Comparison of ENCODE assay signal across 15 cellular contexts in genomic region chr10:21523007-21523406, GRCh38. TPM values are rescaled to one million over a fixed set of nuclear protein-coding genes. Genes with fewer than 3 reads are reported as not detected.
DNase-seq lines count a peak whose midpoint lies in the region; ATAC-seq and TF ChIP-seq lines count a peak whose summit lies in the region.
"Had no signal": no experiment of that assay in that cellular context is flagged by ENCODE, and none has a peak within 500 bp of the region (broad histone marks: within the 10 kb centered on the region; RNA-seq: fewer than 3 reads in every experiment).

No MANE protein-coding gene starts in this region.

- H3K27ac Mint-ChIP-seq in chondrocyte (ENCODE audit: unreplicated experiment), result peak overlapping the region; percentile 98

- H3K9me1 ChIP-seq in IMR-90 (ENCODE audit: insufficient read depth, low read length), result 0 out of 2 replicates have a peak, but pooled peaks cover 3% of the 10 kb centered on the region

- H3K9ac ChIP-seq in IMR-90 (ENCODE audit: low read depth, low read length) (no peak overlapping the region), neural cell (ENCODE audit: low read length) (peak overlapping the region; percentile 22)

- peak overlapping the region in 1 of 2 experiments; percentile 22; a peak in 2 of 4 replicates for H4K8ac ChIP-seq in IMR-90 (ENCODE audit: low read depth in 2 of 2, low read length in 2 of 2)

- no TSS peak for BruUV-seq in IMR-90 (replicated peaks; lab: Mats Ljungman, UMichigan)

- H3K27me3 Mint-ChIP-seq in chondrocyte (ENCODE audit: low read depth), result no peaks in the 10 kb centered on the region

- no peak overlapping the region for H4K91ac ChIP-seq in IMR-90 (ENCODE audit: insufficient read depth, low read depth, low read length)

- no peak overlapping the region for H2AK5ac ChIP-seq in IMR-90 (ENCODE audit: low read depth, low read length)

- H3K23ac ChIP-seq in IMR-90 (ENCODE audit: low read depth, low read length), result peak overlapping the region; percentile 9; the same call in 1 of the 2 replicates

- H3K4me3 ChIP-seq in IMR-90 (ENCODE audit: insufficient read depth, low read depth, low read length) (no peak overlapping the region), neural cell (ENCODE audit: low read length) (no peak overlapping the region), osteoblast (ENCODE audit: insufficient read depth, low read length) (no peak overlapping the region)

- H2BK15ac ChIP-seq in IMR-90 (ENCODE audit: low read depth, low read length), result no peak overlapping the region

- H4K5ac ChIP-seq in IMR-90 (ENCODE audit: low read depth, low read length), result no peak overlapping the region

- no peak for TF ChIP-seq CTCF in IMR-90 (conservative IDR thresholded peaks at IDR 0.05; ENCODE audit: low read depth, low read length)
- no peak for TF ChIP-seq CTCF in chondrocyte (IDR thresholded peaks at IDR 0.05)
- no peak for TF ChIP-seq CTCF in neural cell (IDR thresholded peaks at IDR 0.05; ENCODE audit: poor library complexity, severe bottlenecking)
- TF ChIP-seq CTCF in osteoblast (IDR thresholded peaks at IDR 0.05; ENCODE audit: extremely low read depth, low read depth, low read length), result no peak

- POLR2A ChIA-PET in IMR-90 (lab: Charles Lee; ENCODE audit: unreplicated experiment), result no interaction called here

- no peak overlapping the region for H2BK120ac ChIP-seq in IMR-90 (ENCODE audit: low read depth, low read length)

- H3K4me1 ChIP-seq in IMR-90 (ENCODE audit: control insufficient read depth, insufficient read depth, low read length) (peaks cover 3% of the 10 kb centered on the region), osteoblast (ENCODE audit: insufficient read depth, low read length) (peaks cover 4% of the 10 kb centered on the region)

- no peak for TF ChIP-seq POLR2A in IMR-90 (IDR thresholded peaks at IDR 0.05; ENCODE audit: low read depth, low read length)

- WGBS in IMR-90 (ENCODE audit: extremely low coverage in 2 of 2, insufficient read length in 1 of 2), 2 experiments, result no CpG with 5 or more reads among the region's 1 CpG

- no peaks in the 10 kb centered on the region for H3K36me3 Mint-ChIP-seq in chondrocyte (ENCODE audit: low read depth)

- intact Hi-C loops in IMR-90 (cut with micrococcal nuclease), result loop anchor here (5.0 to 10.0 kb wide), 2 partner anchors 432 to 446 kb away; no protein-coding TSS in a partner anchor

- H3K79me2 ChIP-seq in neural cell (replicated peaks; ENCODE audit: insufficient read depth, low read length) (peaks cover 76% of the 10 kb centered on the region), osteoblast (ENCODE audit: insufficient read depth, low read length) (no peaks in the 10 kb centered on the region)

- no peak for ATAC-seq in IMR-90 (ENCODE audit: low read depth)
- no peak for ATAC-seq in GM18511 (IDR thresholded peaks at IDR 0.05; ENCODE audit: unreplicated experiment)

- H3K9me3 ChIP-seq in IMR-90 (ENCODE audit: control insufficient read depth, insufficient read depth, low read length) (no peaks in the 10 kb centered on the region), neural cell (ENCODE audit: low read length) (no peaks in the 10 kb centered on the region), osteoblast (ENCODE audit: low read depth, low read length) (no peaks in the 10 kb centered on the region)

- H3K4me3 Mint-ChIP-seq in chondrocyte (ENCODE audit: unreplicated experiment), result no peak overlapping the region

- dilution Hi-C loops in IMR-90 (cut with HindIII; ENCODE audit: low sequenced_read_pairs, unreplicated experiment), result no loop called here

- H3K4me2 ChIP-seq in IMR-90 (ENCODE audit: low read depth, low read length), result no peak overlapping the region
- no peak overlapping the region for H3K4me2 ChIP-seq in neural cell (ENCODE audit: low read length)
- H3K4me2 ChIP-seq in osteoblast (ENCODE audit: insufficient read depth, low read length), result no peak overlapping the region

- no peak overlapping the region for H3K4ac ChIP-seq in IMR-90 (ENCODE audit: low read depth, low read length)

- CTCF ChIA-PET in IMR-90 (lab: Yijun Ruan, JAX), result no interaction called here

- H3K56ac ChIP-seq in IMR-90 (ENCODE audit: extremely low read depth, insufficient read depth, low read length), result no peak overlapping the region

- H2AFZ ChIP-seq in IMR-90 (replicated peaks; ENCODE audit: low read length, poor library complexity) (no peak overlapping the region), neural cell (ENCODE audit: low read depth, low read length) (peak overlapping the region; percentile 4), osteoblast (ENCODE audit: low read length) (no peak overlapping the region)

- no peaks in the 10 kb centered on the region for H3K9me2 ChIP-seq in neural cell (ENCODE audit: insufficient read depth, low read length)

- no peaks in the 10 kb centered on the region for H3K27me3 ChIP-seq in IMR-90 (ENCODE audit: control insufficient read depth, insufficient read depth, low read length)
- peaks cover 5% of the 10 kb centered on the region for H3K27me3 ChIP-seq in neural cell (ENCODE audit: insufficient read depth, low read depth, low read length)
- H3K27me3 ChIP-seq in osteoblast (ENCODE audit: insufficient read depth, low read length), result no peaks in the 10 kb centered on the region

- H3K4me1 Mint-ChIP-seq in chondrocyte (ENCODE audit: low read depth), result peaks cover 69% of the 10 kb centered on the region

- no peak overlapping the region for H2BK20ac ChIP-seq in IMR-90 (ENCODE audit: low read depth, low read length)

- H3K27ac ChIP-seq in IMR-90 (ENCODE audit: insufficient read depth, low read length) (0 out of 2 replicates have a peak overlapping the region, but pooled peaks have one; percentile 9), neural cell (ENCODE audit: low read length) (no peak overlapping the region), osteoblast (ENCODE audit: low read depth, low read length) (no peak overlapping the region)

- H3F3A ChIP-seq in neural cell (ENCODE audit: insufficient read depth, low read length, poor library complexity, severe bottlenecking), result peaks cover 7% of the 10 kb centered on the region

- no peak for TF ChIP-seq EP300 in neural cell (conservative IDR thresholded peaks at IDR 0.05; ENCODE audit: poor library complexity, severe bottlenecking)

- peaks cover 0 to 3% of the 10 kb centered on the region in 2 experiments; a peak in 1 of 4 replicates for H3K79me1 ChIP-seq in IMR-90 (ENCODE audit: low read depth in 1 of 2, low read length in 2 of 2)

- H4K20me1 ChIP-seq in IMR-90 (ENCODE audit: insufficient read depth, low read length), result no peaks in the 10 kb centered on the region
- no peaks in the 10 kb centered on the region for H4K20me1 ChIP-seq in neural cell (ENCODE audit: insufficient read depth)
- no peaks in the 10 kb centered on the region for H4K20me1 ChIP-seq in osteoblast (ENCODE audit: insufficient read depth, low read length)

- in situ Hi-C loops in IMR-90 (cut with MboI; ENCODE audit: low sequenced_read_pairs), result loop anchor here (25.0 kb wide), 3 partner anchors 789 to 1089 kb away; partner anchors contain the start of genes BMI1 and COMMD3

- H2AK9ac ChIP-seq in IMR-90 (replicated peaks; ENCODE audit: low read depth, low read length, poor library complexity), result no peak overlapping the region

- H3K36me3 ChIP-seq in IMR-90 (ENCODE audit: control insufficient read depth, insufficient read depth, low read length), result no peaks in the 10 kb centered on the region
- no peaks in the 10 kb centered on the region for H3K36me3 ChIP-seq in neural cell (ENCODE audit: insufficient read depth, low read length)
- H3K36me3 ChIP-seq in osteoblast (ENCODE audit: insufficient read depth, low read length), result no peaks in the 10 kb centered on the region

- DNase-seq in GF-D8 (lab: John Stamatoyannopoulos, UW), result peak; percentile 20
- DNase-seq in IMR-90, result no peak
- DNase-seq in chondrocyte (ENCODE audit: low spot score), result no peak
- no peak for DNase-seq in activated naive CD4-positive, alpha-beta T cell treated with Interleukin-2 at 50 U/mL for 16 hours
- no peak for DNase-seq in T-helper 9 cell
- DNase-seq in osteoblast (ENCODE audit: insufficient read length, low spot score, missing footprints), result no peak
- DNase-seq: activated CD4-positive, CD25-positive, alpha-beta regulatory T cell; activated T-cell treated with anti-CD3 and anti-CD28 coated beads, Interleukin-2, amount 50 U/mL, for 1 hour; CD8-positive, alpha-beta memory T cell; hippocampal formation; MV-4-11; NCI-H748 treated with DMSO at 0.1 percent for 48 hours had no signal

- no peak overlapping the region for H3K18ac ChIP-seq in IMR-90 (ENCODE audit: low read depth, low read length)

- H3K9me3 Mint-ChIP-seq in chondrocyte (ENCODE audit: low read depth), result no peaks in the 10 kb centered on the region

- H2BK5ac ChIP-seq in IMR-90 (ENCODE audit: low read depth, low read length, poor library complexity, severe bottlenecking), result no peak overlapping the region

- no peak for TF ChIP-seq RAD21 in IMR-90 (IDR thresholded peaks at IDR 0.05; ENCODE audit: low read length)
- no peak for TF ChIP-seq RAD21 in neural cell (conservative IDR thresholded peaks at IDR 0.05)

- no peak overlapping the region for H3K14ac ChIP-seq in IMR-90 (replicated peaks; ENCODE audit: low read depth, low read length)

TF ChIP-seq in IMR-90, 13 proteins besides CTCF, POLR2A, EP300 and RAD21 (continues in another document):
- no peak for TF ChIP-seq MAFK (IDR thresholded peaks at IDR 0.05; ENCODE audit: low read depth, low read length)

TF ChIP-seq in neural cell, 6 proteins besides CTCF, POLR2A, EP300 and RAD21 (continues in another document):
- no peak for TF ChIP-seq EZH2 (IDR thresholded peaks at IDR 0.05; ENCODE audit: borderline replicate concordance, insufficient read depth, low read length, poor library complexity, severe bottlenecking)
- TF ChIP-seq SMC3 (conservative IDR thresholded peaks at IDR 0.05; ENCODE audit: poor library complexity), result no peak
- TF ChIP-seq TAF1 (IDR thresholded peaks at IDR 0.05; ENCODE audit: low read depth), result no peak
- TF ChIP-seq POLR2AphosphoS5 (IDR thresholded peaks at IDR 0.05), result no peak

RNA-seq across cellular contexts. Expression of gene SKIDA1, which starts 2.5 kb away (rescaled TPM):
- 0.56 and 0.72 TPM in 2 replicates for total RNA-seq in IMR-90 (2012; rRNA removed)
- 0.24 and 0.36 TPM in 2 replicates for polyA plus RNA-seq in IMR-90 (2012; rRNA removed)
- polyA plus RNA-seq in IMR-90 (2012; cell fraction: cytosol; rRNA removed), result 0.16 and 0.42 TPM in 2 replicates
- polyA plus RNA-seq in IMR-90 (2012; cell fraction: nucleus; rRNA removed; ENCODE audit: low replicate concordance), result 0.36 and 2.0 TPM in 2 replicates
- 1.9 to 3.7 TPM (median 2.0 TPM) in 3 replicates for total RNA-seq in chondrocyte
- polyA plus RNA-seq in neural cell, result 3.7 and 4.8 TPM in 2 replicates
- 27.6 and 31.9 TPM in 2 replicates for polyA minus RNA-seq in neural cell
- 0.29 and 0.36 TPM in 2 replicates for total RNA-seq in osteoblast
- total RNA-seq: mononuclear cell had no signal

RNA-seq across cellular contexts. Expression of gene MLLT10, which starts 11.0 kb away (rescaled TPM):
- total RNA-seq in IMR-90 (2012; rRNA removed) (29.0 and 31.9 TPM in 2 replicates), chondrocyte (35.4 to 39.0 TPM (median 37.5 TPM) in 3 replicates), osteoblast (37.6 and 44.8 TPM in 2 replicates)
- polyA plus RNA-seq in IMR-90 (2012; rRNA removed) (22.5 and 23.9 TPM in 2 replicates), neural cell (31.0 and 34.0 TPM in 2 replicates)
- 7.2 and 17.6 TPM in 2 replicates for polyA plus RNA-seq in IMR-90 (2012; cell fraction: cytosol; rRNA removed)
- polyA plus RNA-seq in IMR-90 (2012; cell fraction: nucleus; rRNA removed; ENCODE audit: low replicate concordance), result 27.3 and 103 TPM in 2 replicates
- 69.6 and 78.3 TPM in 2 replicates for polyA minus RNA-seq in neural cell
